ENCODE assay signal across 1 cellular context in genomic region chr7:78770422-78771410, GRCh38.
TF ChIP-seq lines count a peak whose summit lies in the region.

No MANE protein-coding gene starts in this region.

TF ChIP-seq in GM12878, 131 proteins besides CTCF, POLR2A, EP300 and RAD21 (continued from another document):
- TF ChIP-seq CUX1 (IDR thresholded peaks at IDR 0.05; ENCODE audit: insufficient replicate concordance, low read depth, low read length) (no peak), RBBP5 (conservative IDR thresholded peaks at IDR 0.05) (no peak), KAT2A (conservative IDR thresholded peaks at IDR 0.05; ENCODE audit: control insufficient read depth, low read depth, low read length) (no peak), IKZF1 (conservative IDR thresholded peaks at IDR 0.05) (no peak), TAF1 (IDR thresholded peaks at IDR 0.05; ENCODE audit: borderline replicate concordance, low read depth, low read length) (no peak), MLLT1 (IDR thresholded peaks at IDR 0.05) (no peak)
- TF ChIP-seq, protein P1, sequence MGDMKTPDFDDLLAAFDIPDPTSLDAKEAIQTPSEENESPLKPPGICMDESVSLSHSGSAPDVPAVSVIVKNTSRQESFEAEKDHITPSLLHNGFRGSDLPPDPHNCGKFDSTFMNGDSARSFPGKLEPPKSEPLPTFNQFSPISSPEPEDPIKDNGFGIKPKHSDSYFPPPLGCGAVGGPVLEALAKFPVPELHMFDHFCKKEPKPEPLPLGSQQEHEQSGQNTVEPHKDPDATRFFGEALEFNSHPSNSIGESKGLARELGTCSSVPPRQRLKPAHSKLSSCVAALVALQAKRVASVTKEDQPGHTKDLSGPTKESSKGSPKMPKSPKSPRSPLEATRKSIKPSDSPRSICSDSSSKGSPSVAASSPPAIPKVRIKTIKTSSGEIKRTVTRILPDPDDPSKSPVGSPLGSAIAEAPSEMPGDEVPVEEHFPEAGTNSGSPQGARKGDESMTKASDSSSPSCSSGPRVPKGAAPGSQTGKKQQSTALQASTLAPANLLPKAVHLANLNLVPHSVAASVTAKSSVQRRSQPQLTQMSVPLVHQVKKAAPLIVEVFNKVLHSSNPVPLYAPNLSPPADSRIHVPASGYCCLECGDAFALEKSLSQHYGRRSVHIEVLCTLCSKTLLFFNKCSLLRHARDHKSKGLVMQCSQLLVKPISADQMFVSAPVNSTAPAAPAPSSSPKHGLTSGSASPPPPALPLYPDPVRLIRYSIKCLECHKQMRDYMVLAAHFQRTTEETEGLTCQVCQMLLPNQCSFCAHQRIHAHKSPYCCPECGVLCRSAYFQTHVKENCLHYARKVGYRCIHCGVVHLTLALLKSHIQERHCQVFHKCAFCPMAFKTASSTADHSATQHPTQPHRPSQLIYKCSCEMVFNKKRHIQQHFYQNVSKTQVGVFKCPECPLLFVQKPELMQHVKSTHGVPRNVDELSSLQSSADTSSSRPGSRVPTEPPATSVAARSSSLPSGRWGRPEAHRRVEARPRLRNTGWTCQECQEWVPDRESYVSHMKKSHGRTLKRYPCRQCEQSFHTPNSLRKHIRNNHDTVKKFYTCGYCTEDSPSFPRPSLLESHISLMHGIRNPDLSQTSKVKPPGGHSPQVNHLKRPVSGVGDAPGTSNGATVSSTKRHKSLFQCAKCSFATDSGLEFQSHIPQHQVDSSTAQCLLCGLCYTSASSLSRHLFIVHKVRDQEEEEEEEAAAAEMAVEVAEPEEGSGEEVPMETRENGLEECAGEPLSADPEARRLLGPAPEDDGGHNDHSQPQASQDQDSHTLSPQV (IDR thresholded peaks at IDR 0.05), result no peak
TF ChIP-seq in GM12878: peak in this region for 0.
